Comparison of ENCODE assay signal across 15 cellular contexts in the genomic region with DNA sequence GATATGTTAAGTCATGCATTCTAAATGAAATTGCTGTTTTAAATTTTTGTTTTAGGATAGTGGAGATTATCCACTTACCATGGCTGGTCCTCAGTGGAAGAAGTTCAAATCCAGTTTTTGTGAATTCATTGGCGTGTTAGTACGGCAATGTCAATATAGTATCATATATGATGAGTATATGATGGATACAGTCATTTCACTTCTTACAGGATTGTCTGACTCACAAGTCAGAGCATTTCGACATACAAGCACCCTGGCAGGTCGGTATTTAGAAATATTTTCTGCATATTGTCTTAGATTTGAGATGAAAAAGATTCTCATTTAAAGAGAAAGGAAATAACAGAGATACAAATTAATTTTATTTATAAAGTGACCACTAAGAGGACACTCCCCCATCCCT.
"Had no signal": no experiment of that assay in that cellular context is flagged by ENCODE, and none has a peak within 500 bp of the region (broad histone marks: within the 10 kb centered on the region; RNA-seq: fewer than 3 reads in every experiment).

No MANE protein-coding gene starts in this region.

- DNase-seq: activated B cell treated with CpG ODN at 0.5 μM for 24 hours; activated CD4-positive, alpha-beta T cell treated with anti-CD3 and anti-CD28 coated beads, Interleukin-2, amount 50 U/mL, for 1 hour; activated naive CD4-positive, alpha-beta T cell treated with anti-CD3 and anti-CD28 coated beads, Interleukin-2, amount 50 U/mL, for 16 hours; anterior cingulate cortex; brain microvascular endothelial cell; dermis blood vessel endothelial cell; erythroblast; mesenchymal stem cell; naive thymus-derived CD8-positive, alpha-beta T cell; stimulated activated CD4-positive, alpha-beta T cell treated with anti-CD3 and anti-CD28 coated beads, Interleukin-12 subunit alpha, Interleukin-12 subunit beta, amount 100 ng/mL, for 4 hours; stimulated activated CD4-positive, alpha-beta T cell treated with anti-CD3 and anti-CD28 coated beads, Interleukin-2, amount 100 ng/mL, for 24 hours had no signal

- H3K27ac Mint-ChIP-seq: activated B cell treated with CpG ODN at 0.5 μM for 24 hours; activated T-helper 2 cell treated with anti-CD3 and anti-CD28 coated beads, Interferon-gamma antibody, Interleukin-2, Interleukin-4, amounts not matched to agents 10 μg/mL and 5 μg/mL and 100 μg/mL, durations not matched to agents 14 hours and 24 hours and 36 hours had no signal

- H3K4me3 Mint-ChIP-seq: activated B cell treated with CpG ODN at 0.5 μM for 24 hours; naive thymus-derived CD8-positive, alpha-beta T cell had no signal

- H3K9me3 Mint-ChIP-seq: activated B cell treated with CpG ODN at 0.5 μM for 24 hours; activated T-helper 2 cell treated with anti-CD3 and anti-CD28 coated beads, Interferon-gamma antibody, Interleukin-2, Interleukin-4, amounts not matched to agents 10 μg/mL and 5 μg/mL and 100 μg/mL, durations not matched to agents 14 hours and 24 hours and 36 hours; naive thymus-derived CD8-positive, alpha-beta T cell had no signal

- FAIRE-seq: keratinocyte, TTC549 had no signal

- H3K27me3 Mint-ChIP-seq: activated B cell treated with CpG ODN at 0.5 μM for 24 hours; naive thymus-derived CD8-positive, alpha-beta T cell had no signal

- H3K27ac ChIP-seq: brain microvascular endothelial cell had no signal

- H3K4me1 Mint-ChIP-seq: activated B cell treated with CpG ODN at 0.5 μM for 24 hours had no signal

- ATAC-seq: left lobe of liver; naive thymus-derived CD8-positive, alpha-beta T cell had no signal
